1 cellular context compared by ENCODE assay signal in the genomic region with DNA sequence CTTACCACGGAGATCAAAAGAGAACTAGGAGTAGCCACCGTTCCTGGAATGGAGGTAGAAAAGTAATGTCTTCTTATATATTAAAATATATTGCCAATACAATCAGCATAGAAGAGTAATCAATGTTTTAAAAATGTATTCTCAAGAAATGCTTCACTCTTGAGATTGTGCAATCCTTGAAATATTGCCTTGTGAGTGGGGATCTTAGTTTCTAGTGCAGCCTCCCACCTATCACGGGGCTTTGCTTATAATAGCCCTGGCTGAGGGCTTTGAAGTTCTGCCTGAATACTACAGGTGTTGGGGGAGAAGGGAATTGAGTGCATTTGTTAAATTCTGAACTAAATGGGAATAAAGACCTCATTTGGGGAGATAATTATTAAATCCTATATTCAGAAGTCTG.
TF ChIP-seq lines count a peak whose summit lies in the region.

No MANE protein-coding gene starts in this region.

TF ChIP-seq in IMR-90, 13 proteins besides CTCF, POLR2A, EP300 and RAD21:
- TF ChIP-seq MAZ (IDR thresholded peaks at IDR 0.05; ENCODE audit: borderline replicate concordance, low read depth, low read length) (no peak), NFE2L2 (IDR thresholded peaks at IDR 0.05; ENCODE audit: low read depth, low read length) (no peak), CEBPB (IDR thresholded peaks at IDR 0.05; ENCODE audit: low read depth, low read length) (peak; percentile 64), MXI1 (IDR thresholded peaks at IDR 0.05; ENCODE audit: borderline replicate concordance, low read depth, low read length) (no peak)
